Comparison of ENCODE assay signal across 18 cellular contexts in the genomic region with DNA sequence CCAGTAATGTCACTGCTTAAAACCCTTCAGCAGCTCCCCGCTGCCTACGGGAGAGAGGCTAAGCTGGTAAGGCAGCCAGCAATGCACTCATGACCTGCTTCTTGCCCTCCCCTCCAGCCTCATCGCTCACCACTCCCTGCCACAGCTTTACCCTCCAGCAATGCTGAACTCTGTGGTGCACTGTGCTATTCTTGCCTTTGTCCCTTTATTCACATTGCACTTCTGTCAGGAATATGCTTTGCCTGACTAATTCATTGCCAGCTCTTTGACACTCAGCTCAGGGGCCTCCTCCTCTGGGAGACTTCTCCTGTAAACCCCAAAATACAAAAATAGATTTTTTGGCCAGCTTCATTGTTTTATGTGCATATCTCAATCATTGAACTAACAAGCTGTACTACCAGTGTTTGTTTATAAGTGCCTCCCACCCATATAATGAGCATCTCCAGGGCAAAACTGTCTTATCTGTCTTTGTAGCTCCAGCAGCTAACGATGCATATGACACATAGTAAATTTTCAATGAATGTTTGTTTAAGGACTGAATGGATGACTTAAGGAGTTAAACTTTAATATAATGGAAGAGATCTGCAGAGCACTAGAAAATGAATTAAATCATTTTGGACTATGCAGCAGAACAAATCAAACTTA. TPM values are rescaled to one million over a fixed set of nuclear protein-coding genes. Genes with fewer than 3 reads are reported as not detected.
A peak's percentile ranks its signal among the peaks of the same experiment; 100 is the strongest.
DNase-seq lines count a peak whose midpoint lies in the region; ATAC-seq, FAIRE-seq and TF ChIP-seq lines count a peak whose summit lies in the region.
"Had no signal": no experiment of that assay in that cellular context is flagged by ENCODE, and none has a peak within 500 bp of the region (broad histone marks: within the 10 kb centered on the region; RNA-seq: fewer than 3 reads in every experiment).

No MANE protein-coding gene starts in this region.

- no peak overlapping the region for H3K9ac ChIP-seq in astrocyte (ENCODE audit: low read length)

- peaks cover 8% of the 10 kb centered on the region for H3K9me3 Mint-ChIP-seq in Caco-2 (ENCODE audit: unreplicated experiment)
- no peaks in the 10 kb centered on the region for H3K9me3 Mint-ChIP-seq in astrocyte (ENCODE audit: unreplicated experiment)
- no peaks in the 10 kb centered on the region for H3K9me3 Mint-ChIP-seq in activated CD4-positive, alpha-beta T cell treated with anti-CD3 and anti-CD28 coated beads, Interleukin-2, amount 10 ng/mL, durations not matched to agents 24 days and 14 days
- H3K9me3 Mint-ChIP-seq: activated CD4-positive, alpha-beta memory T cell treated with anti-CD3 and anti-CD28 coated beads for 36 hours; activated naive CD8-positive, alpha-beta T cell treated with anti-CD3 and anti-CD28 coated beads, Interleukin-2, amount 10 ng/mL, durations not matched to agents 7 days and 5 days; activated T-cell treated with anti-CD3 and anti-CD28 coated beads, Interleukin-2, amount 50 U/mL, for 72 hours had no signal

- H3K4me2 ChIP-seq in astrocyte (ENCODE audit: low read length): no peak overlapping the region

- POLR2A ChIA-PET in Caco-2 (lab: Charles Lee): no interaction called here

- in situ Hi-C loops in HAP-1 (cut with MboI; ENCODE audit: low sequenced_read_pairs): no loop called here

- no peaks in the 10 kb centered on the region for H3K36me3 ChIP-seq in Caco-2 (ENCODE audit: control insufficient read depth, insufficient read depth, low read length)
- peaks cover 12% of the 10 kb centered on the region; the same call in 1 of the 2 replicates for H3K36me3 ChIP-seq in HAP-1 (replicated peaks)
- no peaks in the 10 kb centered on the region for H3K36me3 ChIP-seq in astrocyte (ENCODE audit: insufficient read depth, low read length)
- no peaks in the 10 kb centered on the region for H3K36me3 ChIP-seq in esophagus muscularis mucosa
- H3K36me3 ChIP-seq: stomach had no signal

- no peaks in the 10 kb centered on the region for H3K79me2 ChIP-seq in astrocyte (ENCODE audit: insufficient read depth, low read length)

- H3K4me1 Mint-ChIP-seq in Caco-2 (ENCODE audit: low read depth, unreplicated experiment) (peaks cover 9% of the 10 kb centered on the region), astrocyte (ENCODE audit: low read depth, unreplicated experiment) (peaks cover 19% of the 10 kb centered on the region)
- no peaks in the 10 kb centered on the region for H3K4me1 Mint-ChIP-seq in activated CD4-positive, alpha-beta T cell treated with anti-CD3 and anti-CD28 coated beads, Interleukin-2, amount 10 ng/mL, durations not matched to agents 24 days and 14 days

- no peak for ATAC-seq in GM21390 (IDR thresholded peaks at IDR 0.05; ENCODE audit: unreplicated experiment)
- ATAC-seq: activated T-cell treated with anti-CD3 and anti-CD28 coated beads, Interleukin-2, amount 50 U/mL, for 72 hours had no signal

- WGBS in esophagus muscularis mucosa: 66% methylated on average over 4 of the region's 4 CpGs

- no peaks in the 10 kb centered on the region for H3K27me3 Mint-ChIP-seq in Caco-2 (ENCODE audit: insufficient read depth, unreplicated experiment)
- peaks cover 3% of the 10 kb centered on the region for H3K27me3 Mint-ChIP-seq in astrocyte (ENCODE audit: low read depth, unreplicated experiment)
- H3K27me3 Mint-ChIP-seq in activated CD4-positive, alpha-beta T cell treated with anti-CD3 and anti-CD28 coated beads, Interleukin-2, amount 10 ng/mL, durations not matched to agents 24 days and 14 days: peaks cover 7% of the 10 kb centered on the region

- peaks cover 8% of the 10 kb centered on the region for H3K4me1 ChIP-seq in Caco-2
- peaks cover 12% of the 10 kb centered on the region for H3K4me1 ChIP-seq in HAP-1
- H3K4me1 ChIP-seq in astrocyte (ENCODE audit: insufficient read depth, low read length): no peaks in the 10 kb centered on the region
- peaks cover 0 to 13% (median 8%) of the 10 kb centered on the region in 4 donors for H3K4me1 ChIP-seq in esophagus muscularis mucosa

- CTCF ChIA-PET in Caco-2 (lab: Charles Lee): no interaction called here

- no peaks in the 10 kb centered on the region for H3K36me3 Mint-ChIP-seq in Caco-2 (ENCODE audit: insufficient read depth, unreplicated experiment)
- H3K36me3 Mint-ChIP-seq in astrocyte (ENCODE audit: low read depth, unreplicated experiment): no peaks in the 10 kb centered on the region
- H3K36me3 Mint-ChIP-seq in activated CD4-positive, alpha-beta T cell treated with anti-CD3 and anti-CD28 coated beads, Interleukin-2, amount 10 ng/mL, durations not matched to agents 24 days and 14 days (ENCODE audit: low read depth): no peaks in the 10 kb centered on the region
- H3K36me3 Mint-ChIP-seq: activated CD4-positive, alpha-beta memory T cell treated with anti-CD3 and anti-CD28 coated beads for 36 hours; activated naive CD8-positive, alpha-beta T cell treated with anti-CD3 and anti-CD28 coated beads, Interleukin-2, amount 10 ng/mL, durations not matched to agents 7 days and 5 days had no signal

- no peak for FAIRE-seq in astrocyte (lab: Jason Lieb, UNC)
- FAIRE-seq: frontal cortex had no signal

- H3K9me3 ChIP-seq in Caco-2 (peaks cover 7% of the 10 kb centered on the region; the same call in 1 of the 2 replicates), HAP-1 (no peaks in the 10 kb centered on the region), astrocyte (ENCODE audit: insufficient read depth, low read depth, low read length) (no peaks in the 10 kb centered on the region), esophagus muscularis mucosa (no peaks in the 10 kb centered on the region)
- H3K9me3 ChIP-seq: stomach had no signal

- no peak overlapping the region for H3K4me3 Mint-ChIP-seq in Caco-2 (ENCODE audit: unreplicated experiment)
- no peak overlapping the region for H3K4me3 Mint-ChIP-seq in astrocyte (ENCODE audit: unreplicated experiment)
- no peak overlapping the region for H3K4me3 Mint-ChIP-seq in activated CD4-positive, alpha-beta T cell treated with anti-CD3 and anti-CD28 coated beads, Interleukin-2, amount 10 ng/mL, durations not matched to agents 24 days and 14 days
- H3K4me3 Mint-ChIP-seq: activated CD4-positive, alpha-beta memory T cell treated with anti-CD3 and anti-CD28 coated beads for 36 hours; activated naive CD8-positive, alpha-beta T cell treated with anti-CD3 and anti-CD28 coated beads, Interleukin-2, amount 10 ng/mL, durations not matched to agents 7 days and 5 days; activated T-cell treated with anti-CD3 and anti-CD28 coated beads, Interleukin-2, amount 50 U/mL, for 72 hours had no signal

- TF ChIP-seq EP300 in esophagus muscularis mucosa (IDR thresholded peaks at IDR 0.05): no peak

- H3K4me3 ChIP-seq in Caco-2 (ENCODE audit: low read depth, low read length) (no peak overlapping the region), HAP-1 (no peak overlapping the region), astrocyte (ENCODE audit: insufficient read depth, low read depth, low read length) (no peak overlapping the region), esophagus muscularis mucosa (no peak overlapping the region)
- H3K4me3 ChIP-seq: stomach had no signal

- DNase-seq in Caco-2: no peak
- DNase-seq in HAP-1 (ENCODE audit: low spot score in 2 of 2): peak; percentile 70 to 77
- no peak for DNase-seq in astrocyte (ENCODE audit: low read depth)
- peak; percentile 35 for DNase-seq in medulla oblongata (ENCODE audit: extremely low spot score)
- no peak for DNase-seq in DMS114 treated with DMSO at 0.1 percent for 48 hours (lab: John Stamatoyannopoulos, UW; ENCODE audit: unreplicated experiment)
- no peak for DNase-seq in esophagus muscularis mucosa (ENCODE audit: extremely low spot score)
- DNase-seq in activated CD4-positive, alpha-beta T cell treated with anti-CD3 and anti-CD28 coated beads, Interleukin-2, amount 10 ng/mL, durations not matched to agents 24 days and 14 days: no peak
- DNase-seq: activated CD4-positive, alpha-beta memory T cell treated with anti-CD3 and anti-CD28 coated beads for 36 hours; activated naive CD8-positive, alpha-beta T cell treated with anti-CD3 and anti-CD28 coated beads, Interleukin-2, amount 10 ng/mL, durations not matched to agents 7 days and 5 days; activated T-cell treated with anti-CD3 and anti-CD28 coated beads, Interleukin-2, amount 50 U/mL, for 72 hours; central memory CD4-positive, alpha-beta T cell; Karpas-422; NCI-H146; SHP77 treated with DMSO at 0.1 percent for 48 hours; stomach; T1000 had no signal

- no peak for TF ChIP-seq CTCF in Caco-2 (IDR thresholded peaks at IDR 0.05; ENCODE audit: insufficient read depth in 1 of 2, low read depth in 1 of 2, low read length in 1 of 2, severe bottlenecking in 1 of 2, unreplicated experiment in 1 of 2)
- TF ChIP-seq CTCF in astrocyte (IDR thresholded peaks at IDR 0.05; ENCODE audit: insufficient read depth, low read depth, low read length): no peak
- no peak for TF ChIP-seq CTCF in esophagus muscularis mucosa (IDR thresholded peaks at IDR 0.05)

- intact Hi-C loops in Caco-2 (cut with micrococcal nuclease; ENCODE audit: unreplicated experiment): no loop called here
- intact Hi-C loops in esophagus muscularis mucosa (cut with DNase I): no loop called here
- intact Hi-C loops in activated CD4-positive, alpha-beta T cell treated with anti-CD3 and anti-CD28 coated beads, Interleukin-2, amount 10 ng/mL, durations not matched to agents 24 days and 14 days (cut with micrococcal nuclease): no loop called here

- H4K20me1 ChIP-seq in astrocyte (ENCODE audit: insufficient read depth, low read length): no peaks in the 10 kb centered on the region

- no TSS peak for BruUV-seq in Caco-2 (replicated peaks; lab: Mats Ljungman, UMichigan)

- H2AFZ ChIP-seq in astrocyte (ENCODE audit: low read depth, low read length): no peak overlapping the region

- H3K27ac ChIP-seq in astrocyte (ENCODE audit: low read depth, low read length): no peak overlapping the region
- no peak overlapping the region for H3K27ac ChIP-seq in esophagus muscularis mucosa (replicated peaks in 1 of 4)
- H3K27ac ChIP-seq: stomach had no signal

- TF ChIP-seq POLR2A in esophagus muscularis mucosa (IDR thresholded peaks at IDR 0.05; ENCODE audit: low read depth): no peak

- H3K27me3 ChIP-seq in Caco-2 (replicated peaks; ENCODE audit: control insufficient read depth, insufficient read depth, low read length): no peaks in the 10 kb centered on the region
- no peaks in the 10 kb centered on the region for H3K27me3 ChIP-seq in HAP-1 (ENCODE audit: low read depth)
- peaks cover 5% of the 10 kb centered on the region for H3K27me3 ChIP-seq in astrocyte (ENCODE audit: insufficient read depth, low read length)
- H3K27me3 ChIP-seq in esophagus muscularis mucosa: no peaks in the 10 kb centered on the region

- H3K27ac Mint-ChIP-seq in Caco-2 (ENCODE audit: unreplicated experiment) (peak overlapping the region; percentile 45), astrocyte (ENCODE audit: unreplicated experiment) (peak overlapping the region; percentile 41)
- H3K27ac Mint-ChIP-seq in activated CD4-positive, alpha-beta T cell treated with anti-CD3 and anti-CD28 coated beads, Interleukin-2, amount 10 ng/mL, durations not matched to agents 24 days and 14 days: no peak overlapping the region
- H3K27ac Mint-ChIP-seq: activated CD4-positive, alpha-beta memory T cell treated with anti-CD3 and anti-CD28 coated beads for 36 hours; activated naive CD8-positive, alpha-beta T cell treated with anti-CD3 and anti-CD28 coated beads, Interleukin-2, amount 10 ng/mL, durations not matched to agents 7 days and 5 days; activated T-cell treated with anti-CD3 and anti-CD28 coated beads, Interleukin-2, amount 50 U/mL, for 72 hours had no signal

RNA-seq across cellular contexts. Expression of a gene that starts 8.2 kb away (rescaled TPM):
- not detected in 2 replicates for total RNA-seq in Caco-2 (2022)
- total RNA-seq in astrocyte: 2.0 and 2.5 TPM in 2 replicates
- 1 to 10 TPM; 1.7 to 3.4 (median 2.7) TPM for total RNA-seq in esophagus muscularis mucosa
- total RNA-seq in activated CD4-positive, alpha-beta T cell treated with anti-CD3 and anti-CD28 coated beads, Interleukin-2, amount 10 ng/mL, durations not matched to agents 24 days and 14 days: 0.28 and 0.44 TPM in 2 replicates

Comparison
In these comparisons a context has a peak if more than half of its experiments do, and no peak if none do; other contexts are left out.
1. DNase-seq: peak in HAP-1 (2 of 2) and medulla oblongata (single experiment); none in Caco-2 (0 of 2), astrocyte (single experiment), DMS114 treated with DMSO at 0.1 percent for 48 hours (single experiment), esophagus muscularis mucosa (single experiment) and activated CD4-positive, alpha-beta T cell treated with anti-CD3 and anti-CD28 coated beads, Interleukin-2, amount 10 ng/mL, durations not matched to agents 24 days and 14 days (single experiment).